Comparison of ENCODE assay signal across 1 cellular context in the genomic region with DNA sequence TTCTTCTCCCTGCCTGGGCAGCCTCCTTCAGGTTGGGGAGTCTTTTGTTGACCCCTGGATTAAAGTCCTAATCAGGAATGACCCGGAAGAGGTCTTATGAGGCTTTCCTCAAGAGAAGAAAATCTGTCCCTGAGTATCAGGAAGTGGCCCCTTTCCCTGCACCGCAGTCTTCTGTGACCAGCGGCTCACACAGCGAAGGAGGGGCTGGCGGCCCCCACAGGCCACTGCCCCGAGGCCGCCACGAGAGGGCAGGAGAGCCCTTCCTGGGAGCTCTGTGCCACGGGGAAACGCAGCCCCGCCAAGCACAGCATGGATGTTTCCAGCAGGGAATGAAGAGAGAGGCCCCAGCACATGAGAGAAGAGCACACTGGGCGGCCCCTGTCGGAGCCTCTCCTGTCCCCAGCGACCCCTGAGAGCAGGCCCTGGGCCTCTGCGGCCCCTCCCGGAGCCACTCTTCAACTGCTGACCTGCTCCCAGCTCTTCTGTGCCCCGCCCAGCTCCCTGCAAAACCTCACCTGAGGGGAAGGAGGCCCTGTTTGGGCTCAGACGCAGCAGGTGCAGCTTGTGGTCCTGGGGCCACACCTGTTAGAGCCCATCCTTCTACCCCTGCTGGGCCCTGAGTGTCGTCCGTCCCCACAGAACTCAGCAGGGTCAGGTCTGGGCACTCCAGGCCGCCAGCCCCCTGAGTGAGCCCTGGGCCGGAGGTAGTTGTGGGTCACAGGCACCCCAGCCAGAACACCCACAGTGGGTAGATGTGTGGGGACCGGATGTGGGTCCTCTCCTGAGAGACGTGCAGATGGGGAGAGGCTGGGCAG.
TF ChIP-seq lines count a peak whose summit lies in the region.

No MANE protein-coding gene starts in this region.

TF ChIP-seq in HepG2, 621 proteins besides CTCF, POLR2A, EP300 and RAD21 (continued from another document and continues in another):
- TF ChIP-seq, protein P1, sequence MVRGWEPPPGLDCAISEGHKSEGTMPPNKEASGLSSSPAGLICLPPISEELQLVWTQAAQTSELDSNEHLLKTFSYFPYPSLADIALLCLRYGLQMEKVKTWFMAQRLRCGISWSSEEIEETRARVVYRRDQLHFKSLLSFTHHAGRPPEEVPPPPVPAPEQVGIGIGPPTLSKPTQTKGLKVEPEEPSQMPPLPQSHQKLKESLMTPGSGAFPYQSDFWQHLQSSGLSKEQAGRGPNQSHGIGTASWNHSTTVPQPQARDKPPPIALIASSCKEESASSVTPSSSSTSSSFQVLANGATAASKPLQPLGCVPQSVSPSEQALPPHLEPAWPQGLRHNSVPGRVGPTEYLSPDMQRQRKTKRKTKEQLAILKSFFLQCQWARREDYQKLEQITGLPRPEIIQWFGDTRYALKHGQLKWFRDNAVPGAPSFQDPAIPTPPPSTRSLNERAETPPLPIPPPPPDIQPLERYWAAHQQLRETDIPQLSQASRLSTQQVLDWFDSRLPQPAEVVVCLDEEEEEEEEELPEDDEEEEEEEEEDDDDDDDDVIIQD (CRISPR knock-in tag; IDR thresholded peaks at IDR 0.05; ENCODE audit: low read depth), result 0 out of 2 replicates have a peak, but pooled peaks have one; percentile 18
- TF ChIP-seq, protein P2, sequence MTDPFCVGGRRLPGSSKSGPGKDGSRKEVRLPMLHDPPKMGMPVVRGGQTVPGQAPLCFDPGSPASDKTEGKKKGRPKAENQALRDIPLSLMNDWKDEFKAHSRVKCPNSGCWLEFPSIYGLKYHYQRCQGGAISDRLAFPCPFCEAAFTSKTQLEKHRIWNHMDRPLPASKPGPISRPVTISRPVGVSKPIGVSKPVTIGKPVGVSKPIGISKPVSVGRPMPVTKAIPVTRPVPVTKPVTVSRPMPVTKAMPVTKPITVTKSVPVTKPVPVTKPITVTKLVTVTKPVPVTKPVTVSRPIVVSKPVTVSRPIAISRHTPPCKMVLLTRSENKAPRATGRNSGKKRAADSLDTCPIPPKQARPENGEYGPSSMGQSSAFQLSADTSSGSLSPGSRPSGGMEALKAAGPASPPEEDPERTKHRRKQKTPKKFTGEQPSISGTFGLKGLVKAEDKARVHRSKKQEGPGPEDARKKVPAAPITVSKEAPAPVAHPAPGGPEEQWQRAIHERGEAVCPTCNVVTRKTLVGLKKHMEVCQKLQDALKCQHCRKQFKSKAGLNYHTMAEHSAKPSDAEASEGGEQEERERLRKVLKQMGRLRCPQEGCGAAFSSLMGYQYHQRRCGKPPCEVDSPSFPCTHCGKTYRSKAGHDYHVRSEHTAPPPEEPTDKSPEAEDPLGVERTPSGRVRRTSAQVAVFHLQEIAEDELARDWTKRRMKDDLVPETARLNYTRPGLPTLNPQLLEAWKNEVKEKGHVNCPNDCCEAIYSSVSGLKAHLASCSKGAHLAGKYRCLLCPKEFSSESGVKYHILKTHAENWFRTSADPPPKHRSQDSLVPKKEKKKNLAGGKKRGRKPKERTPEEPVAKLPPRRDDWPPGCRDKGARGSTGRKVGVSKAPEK (CRISPR knock-in tag; IDR thresholded peaks at IDR 0.05; ENCODE audit: borderline replicate concordance), result no peak
- TF ChIP-seq HES4 (CRISPR knock-in tag; IDR thresholded peaks at IDR 0.05; ENCODE audit: borderline replicate concordance) (peak; percentile 69; the same call in 1 of the 2 replicates), HDAC2 (CRISPR knock-in tag; IDR thresholded peaks at IDR 0.05) (peak; percentile 60; the same call in 1 of the 2 replicates), ZNF143 (CRISPR knock-in tag; IDR thresholded peaks at IDR 0.05) (no peak), MAFF (IDR thresholded peaks at IDR 0.05; ENCODE audit: low read depth, low read length) (no peak), MED13 (CRISPR knock-in tag; IDR thresholded peaks at IDR 0.05) (0 out of 2 replicates have a peak, but pooled peaks have one; percentile 18), ASH2L (IDR thresholded peaks at IDR 0.05; ENCODE audit: insufficient read length, low read depth, low read length) (no peak), SP140L (CRISPR knock-in tag; IDR thresholded peaks at IDR 0.05; ENCODE audit: borderline replicate concordance) (no peak), ZNF30 (CRISPR knock-in tag; IDR thresholded peaks at IDR 0.05) (0 out of 2 replicates have a peak, but pooled peaks have one; percentile 73), ZFP37 (CRISPR knock-in tag; IDR thresholded peaks at IDR 0.05; ENCODE audit: borderline replicate concordance) (no peak), SATB2 (CRISPR knock-in tag; IDR thresholded peaks at IDR 0.05) (no peak), HDAC6 (IDR thresholded peaks at IDR 0.05; ENCODE audit: low read depth, low read length) (no peak), WIZ (CRISPR knock-in tag; IDR thresholded peaks at IDR 0.05) (no peak), SYNCRIP (IDR thresholded peaks at IDR 0.05; ENCODE audit: insufficient read depth, low read depth, low read length) (no peak), ZNF780A (CRISPR knock-in tag; IDR thresholded peaks at IDR 0.05) (0 out of 2 replicates have a peak, but pooled peaks have one; percentile 21), MTF1 (CRISPR knock-in tag; IDR thresholded peaks at IDR 0.05) (no peak), ZZZ3 (CRISPR knock-in tag; IDR thresholded peaks at IDR 0.05; ENCODE audit: borderline replicate concordance) (peak; percentile 33; the same call in 1 of the 2 replicates), ZNF343 (CRISPR knock-in tag; IDR thresholded peaks at IDR 0.05) (0 out of 2 replicates have a peak, but pooled peaks have one; percentile 27), ZNF605 (CRISPR knock-in tag; IDR thresholded peaks at IDR 0.05) (no peak), SNRNP70 (IDR thresholded peaks at IDR 0.05; ENCODE audit: low read depth, low read length) (no peak), ZNF883 (CRISPR knock-in tag; IDR thresholded peaks at IDR 0.05; ENCODE audit: not compliant biosample characterization) (no peak), ZNF496 (CRISPR knock-in tag; IDR thresholded peaks at IDR 0.05; ENCODE audit: insufficient replicate concordance) (no peak), GABPA (IDR thresholded peaks at IDR 0.05; ENCODE audit: low read depth, low read length) (no peak), GABPA (CRISPR knock-in tag; IDR thresholded peaks at IDR 0.05; ENCODE audit: low read depth) (peak; percentile 71), FOXK2 (IDR thresholded peaks at IDR 0.05) (no peak), ZNF446 (CRISPR knock-in tag; IDR thresholded peaks at IDR 0.05) (0 out of 2 replicates have a peak, but pooled peaks have one; percentile 36), FOXJ3 (CRISPR knock-in tag; IDR thresholded peaks at IDR 0.05; ENCODE audit: borderline replicate concordance) (no peak), ZNF33A (CRISPR knock-in tag; IDR thresholded peaks at IDR 0.05; ENCODE audit: borderline replicate concordance) (no peak), ZNF670 (CRISPR knock-in tag; IDR thresholded peaks at IDR 0.05; ENCODE audit: borderline replicate concordance) (no peak), RARA (CRISPR knock-in tag; IDR thresholded peaks at IDR 0.05) (no peak), AKAP8 (CRISPR knock-in tag; IDR thresholded peaks at IDR 0.05) (peak; percentile 90), ARNT2 (CRISPR knock-in tag; IDR thresholded peaks at IDR 0.05; ENCODE audit: low read depth) (no peak), DNMT1 (CRISPR knock-in tag; IDR thresholded peaks at IDR 0.05) (no peak), KAT2B (IDR thresholded peaks at IDR 0.05; ENCODE audit: borderline replicate concordance, low read depth, low read length) (no peak), SAFB2 (CRISPR knock-in tag; IDR thresholded peaks at IDR 0.05; ENCODE audit: borderline replicate concordance, low read depth) (peak; percentile 84; the same call in 1 of the 2 replicates), ZNF616 (CRISPR knock-in tag; IDR thresholded peaks at IDR 0.05; ENCODE audit: low read depth) (no peak)
- TF ChIP-seq, protein P3, sequence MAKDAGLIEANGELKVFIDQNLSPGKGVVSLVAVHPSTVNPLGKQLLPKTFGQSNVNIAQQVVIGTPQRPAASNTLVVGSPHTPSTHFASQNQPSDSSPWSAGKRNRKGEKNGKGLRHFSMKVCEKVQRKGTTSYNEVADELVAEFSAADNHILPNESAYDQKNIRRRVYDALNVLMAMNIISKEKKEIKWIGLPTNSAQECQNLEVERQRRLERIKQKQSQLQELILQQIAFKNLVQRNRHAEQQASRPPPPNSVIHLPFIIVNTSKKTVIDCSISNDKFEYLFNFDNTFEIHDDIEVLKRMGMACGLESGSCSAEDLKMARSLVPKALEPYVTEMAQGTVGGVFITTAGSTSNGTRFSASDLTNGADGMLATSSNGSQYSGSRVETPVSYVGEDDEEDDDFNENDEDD (CRISPR knock-in tag; IDR thresholded peaks at IDR 0.05; ENCODE audit: borderline replicate concordance), result peak; percentile 64; the same call in 1 of the 2 replicates
- TF ChIP-seq, protein P4, sequence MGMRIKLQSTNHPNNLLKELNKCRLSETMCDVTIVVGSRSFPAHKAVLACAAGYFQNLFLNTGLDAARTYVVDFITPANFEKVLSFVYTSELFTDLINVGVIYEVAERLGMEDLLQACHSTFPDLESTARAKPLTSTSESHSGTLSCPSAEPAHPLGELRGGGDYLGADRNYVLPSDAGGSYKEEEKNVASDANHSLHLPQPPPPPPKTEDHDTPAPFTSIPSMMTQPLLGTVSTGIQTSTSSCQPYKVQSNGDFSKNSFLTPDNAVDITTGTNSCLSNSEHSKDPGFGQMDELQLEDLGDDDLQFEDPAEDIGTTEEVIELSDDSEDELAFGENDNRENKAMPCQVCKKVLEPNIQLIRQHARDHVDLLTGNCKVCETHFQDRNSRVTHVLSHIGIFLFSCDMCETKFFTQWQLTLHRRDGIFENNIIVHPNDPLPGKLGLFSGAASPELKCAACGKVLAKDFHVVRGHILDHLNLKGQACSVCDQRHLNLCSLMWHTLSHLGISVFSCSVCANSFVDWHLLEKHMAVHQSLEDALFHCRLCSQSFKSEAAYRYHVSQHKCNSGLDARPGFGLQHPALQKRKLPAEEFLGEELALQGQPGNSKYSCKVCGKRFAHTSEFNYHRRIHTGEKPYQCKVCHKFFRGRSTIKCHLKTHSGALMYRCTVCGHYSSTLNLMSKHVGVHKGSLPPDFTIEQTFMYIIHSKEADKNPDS (CRISPR knock-in tag; IDR thresholded peaks at IDR 0.05), result 0 out of 2 replicates have a peak, but pooled peaks have one; percentile 54
- TF ChIP-seq, protein P5, sequence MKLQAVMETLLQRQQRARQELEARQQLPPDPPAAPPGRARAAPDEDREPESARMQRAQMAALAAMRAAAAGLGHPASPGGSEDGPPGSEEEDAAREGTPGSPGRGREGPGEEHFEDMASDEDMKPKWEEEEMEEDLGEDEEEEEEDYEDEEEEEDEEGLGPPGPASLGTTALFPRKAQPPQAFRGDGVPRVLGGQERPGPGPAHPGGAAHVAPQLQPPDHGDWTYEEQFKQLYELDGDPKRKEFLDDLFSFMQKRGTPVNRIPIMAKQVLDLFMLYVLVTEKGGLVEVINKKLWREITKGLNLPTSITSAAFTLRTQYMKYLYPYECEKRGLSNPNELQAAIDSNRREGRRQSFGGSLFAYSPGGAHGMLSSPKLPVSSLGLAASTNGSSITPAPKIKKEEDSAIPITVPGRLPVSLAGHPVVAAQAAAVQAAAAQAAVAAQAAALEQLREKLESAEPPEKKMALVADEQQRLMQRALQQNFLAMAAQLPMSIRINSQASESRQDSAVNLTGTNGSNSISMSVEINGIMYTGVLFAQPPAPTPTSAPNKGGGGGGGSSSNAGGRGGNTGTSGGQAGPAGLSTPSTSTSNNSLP (IDR thresholded peaks at IDR 0.05; ENCODE audit: low read depth, low read length), result no peak
- TF ChIP-seq, protein P6, sequence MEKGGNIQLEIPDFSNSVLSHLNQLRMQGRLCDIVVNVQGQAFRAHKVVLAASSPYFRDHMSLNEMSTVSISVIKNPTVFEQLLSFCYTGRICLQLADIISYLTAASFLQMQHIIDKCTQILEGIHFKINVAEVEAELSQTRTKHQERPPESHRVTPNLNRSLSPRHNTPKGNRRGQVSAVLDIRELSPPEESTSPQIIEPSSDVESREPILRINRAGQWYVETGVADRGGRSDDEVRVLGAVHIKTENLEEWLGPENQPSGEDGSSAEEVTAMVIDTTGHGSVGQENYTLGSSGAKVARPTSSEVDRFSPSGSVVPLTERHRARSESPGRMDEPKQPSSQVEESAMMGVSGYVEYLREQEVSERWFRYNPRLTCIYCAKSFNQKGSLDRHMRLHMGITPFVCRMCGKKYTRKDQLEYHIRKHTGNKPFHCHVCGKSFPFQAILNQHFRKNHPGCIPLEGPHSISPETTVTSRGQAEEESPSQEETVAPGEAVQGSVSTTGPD (CRISPR knock-in tag; IDR thresholded peaks at IDR 0.05), result no peak
- TF ChIP-seq, protein P7, sequence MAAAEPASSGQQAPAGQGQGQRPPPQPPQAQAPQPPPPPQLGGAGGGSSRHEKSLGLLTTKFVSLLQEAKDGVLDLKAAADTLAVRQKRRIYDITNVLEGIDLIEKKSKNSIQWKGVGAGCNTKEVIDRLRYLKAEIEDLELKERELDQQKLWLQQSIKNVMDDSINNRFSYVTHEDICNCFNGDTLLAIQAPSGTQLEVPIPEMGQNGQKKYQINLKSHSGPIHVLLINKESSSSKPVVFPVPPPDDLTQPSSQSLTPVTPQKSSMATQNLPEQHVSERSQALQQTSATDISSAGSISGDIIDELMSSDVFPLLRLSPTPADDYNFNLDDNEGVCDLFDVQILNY (CRISPR knock-in tag; conservative IDR thresholded peaks at IDR 0.05), result no peak
- TF ChIP-seq, protein P8, sequence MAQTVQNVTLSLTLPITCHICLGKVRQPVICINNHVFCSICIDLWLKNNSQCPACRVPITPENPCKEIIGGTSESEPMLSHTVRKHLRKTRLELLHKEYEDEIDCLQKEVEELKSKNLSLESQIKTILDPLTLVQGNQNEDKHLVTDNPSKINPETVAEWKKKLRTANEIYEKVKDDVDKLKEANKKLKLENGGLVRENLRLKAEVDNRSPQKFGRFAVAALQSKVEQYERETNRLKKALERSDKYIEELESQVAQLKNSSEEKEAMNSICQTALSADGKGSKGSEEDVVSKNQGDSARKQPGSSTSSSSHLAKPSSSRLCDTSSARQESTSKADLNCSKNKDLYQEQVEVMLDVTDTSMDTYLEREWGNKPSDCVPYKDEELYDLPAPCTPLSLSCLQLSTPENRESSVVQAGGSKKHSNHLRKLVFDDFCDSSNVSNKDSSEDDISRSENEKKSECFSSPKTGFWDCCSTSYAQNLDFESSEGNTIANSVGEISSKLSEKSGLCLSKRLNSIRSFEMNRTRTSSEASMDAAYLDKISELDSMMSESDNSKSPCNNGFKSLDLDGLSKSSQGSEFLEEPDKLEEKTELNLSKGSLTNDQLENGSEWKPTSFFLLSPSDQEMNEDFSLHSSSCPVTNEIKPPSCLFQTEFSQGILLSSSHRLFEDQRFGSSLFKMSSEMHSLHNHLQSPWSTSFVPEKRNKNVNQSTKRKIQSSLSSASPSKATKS (CRISPR knock-in tag; IDR thresholded peaks at IDR 0.05), result no peak
- TF ChIP-seq, protein P9, sequence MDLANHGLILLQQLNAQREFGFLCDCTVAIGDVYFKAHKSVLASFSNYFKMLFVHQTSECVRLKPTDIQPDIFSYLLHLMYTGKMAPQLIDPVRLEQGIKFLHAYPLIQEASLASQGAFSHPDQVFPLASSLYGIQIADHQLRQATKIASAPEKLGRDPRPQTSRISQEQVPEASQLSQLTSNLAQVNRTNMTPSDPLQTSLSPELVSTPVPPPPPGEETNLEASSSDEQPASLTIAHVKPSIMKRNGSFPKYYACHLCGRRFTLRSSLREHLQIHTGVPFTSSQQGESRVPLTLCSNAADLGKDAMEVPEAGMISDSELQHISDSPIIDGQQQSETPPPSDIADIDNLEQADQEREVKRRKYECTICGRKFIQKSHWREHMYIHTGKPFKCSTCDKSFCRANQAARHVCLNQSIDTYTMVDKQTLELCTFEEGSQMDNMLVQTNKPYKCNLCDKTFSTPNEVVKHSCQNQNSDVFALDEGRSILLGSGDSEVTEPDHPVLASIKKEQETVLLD (CRISPR knock-in tag; IDR thresholded peaks at IDR 0.05; ENCODE audit: low read depth), result no peak
